ENCODE assay signal across 16 cellular contexts in genomic region chr2:24832991-24833671, GRCh38. TPM values are rescaled to one million over a fixed set of nuclear protein-coding genes. Genes with fewer than 3 reads are reported as not detected.
A peak's percentile ranks its signal among the peaks of the same experiment; 100 is the strongest.
DNase-seq lines count a peak whose midpoint lies in the region; ATAC-seq and TF ChIP-seq lines count a peak whose summit lies in the region.
"Had no signal": no experiment of that assay in that cellular context is flagged by ENCODE, and none has a peak within 500 bp of the region (broad histone marks: within the 10 kb centered on the region; RNA-seq: fewer than 3 reads in every experiment).

No MANE protein-coding gene starts in this region.

- H3K9me3 Mint-ChIP-seq in glutamatergic neuron (ENCODE audit: unreplicated experiment) = peaks cover 11% of the 10 kb centered on the region
- H3K9me3 Mint-ChIP-seq in CD8-positive, alpha-beta memory T cell = no peaks in the 10 kb centered on the region
- H3K9me3 Mint-ChIP-seq: activated naive CD4-positive, alpha-beta T cell treated with anti-CD3 and anti-CD28 coated beads for 36 hours; T-helper 2 cell treated with Interferon-gamma antibody and Interleukin-4, amounts not matched to agents 5 μg/mL and 100 μg/mL, for 36 hours had no signal

- H3K4me3 ChIP-seq in right atrium auricular region (no peak overlapping the region), RWPE2 (ENCODE audit: severe bottlenecking) (no peak overlapping the region), lower lobe of right lung (no peak overlapping the region), lower leg skin (ENCODE audit: low read depth, poor library complexity, severe bottlenecking) (no peak overlapping the region)
- H3K4me3 ChIP-seq in CD8-positive, alpha-beta memory T cell (ENCODE audit: low read length) = no peak overlapping the region
- H3K4me3 ChIP-seq: coronary artery had no signal

- H3K9me3 ChIP-seq in right atrium auricular region = no peaks in the 10 kb centered on the region
- no peaks in the 10 kb centered on the region for H3K9me3 ChIP-seq in RWPE2 (ENCODE audit: severe bottlenecking)
- H3K9me3 ChIP-seq in CD8-positive, alpha-beta memory T cell (ENCODE audit: low read length) = no peaks in the 10 kb centered on the region
- H3K9me3 ChIP-seq in lower lobe of right lung = no peaks in the 10 kb centered on the region

- 91 to 93% methylated on average over 20 of the region's 20 CpGs for WGBS in lower leg skin, 2 donors

- CTCF ChIA-PET in CD8-positive, alpha-beta memory T cell (lab: Charles Lee) = interaction anchor here (2.0 kb wide), 1 partner anchor 423 kb away, joined by 6 read pairs; no protein-coding TSS in a partner anchor

- no peak for TF ChIP-seq CTCF in right atrium auricular region (IDR thresholded peaks at IDR 0.05)
- TF ChIP-seq CTCF in RWPE2 (IDR thresholded peaks at IDR 0.05; ENCODE audit: poor library complexity, severe bottlenecking) = no peak
- no peak for TF ChIP-seq CTCF in glutamatergic neuron (IDR thresholded peaks at IDR 0.05; ENCODE audit: partially characterized antibody, unreplicated experiment)
- no peak for TF ChIP-seq CTCF in lower lobe of right lung (IDR thresholded peaks at IDR 0.05)
- no peak for TF ChIP-seq CTCF in lower leg skin (IDR thresholded peaks at IDR 0.05)

- intact Hi-C loops in cardiac septum (cut with DNase I) (no loop called here), lower lobe of right lung (cut with DNase I) (no loop called here), lower leg skin (cut with DNase I; ENCODE audit: low total_unique reads) (no loop called here)

- H3K4me1 ChIP-seq in right atrium auricular region = peaks cover 0 to under 1% of the 10 kb centered on the region in 2 donors
- H3K4me1 ChIP-seq in RWPE2 (ENCODE audit: insufficient read depth, poor library complexity, severe bottlenecking) = no peaks in the 10 kb centered on the region
- no peaks in the 10 kb centered on the region for H3K4me1 ChIP-seq in CD8-positive, alpha-beta memory T cell (ENCODE audit: insufficient read depth, low read length)
- H3K4me1 ChIP-seq in lower lobe of right lung = no peaks in the 10 kb centered on the region

- peak overlapping the region; percentile 21 for H3K4me3 Mint-ChIP-seq in glutamatergic neuron (ENCODE audit: unreplicated experiment)
- H3K4me3 Mint-ChIP-seq in CD8-positive, alpha-beta memory T cell = no peak overlapping the region
- H3K4me3 Mint-ChIP-seq: activated naive CD4-positive, alpha-beta T cell treated with anti-CD3 and anti-CD28 coated beads for 36 hours; T-helper 2 cell treated with Interferon-gamma antibody and Interleukin-4, amounts not matched to agents 5 μg/mL and 100 μg/mL, for 36 hours had no signal

- peaks cover 14% of the 10 kb centered on the region for H3K27me3 Mint-ChIP-seq in glutamatergic neuron (ENCODE audit: unreplicated experiment)
- H3K27me3 Mint-ChIP-seq in CD8-positive, alpha-beta memory T cell = no peaks in the 10 kb centered on the region

- H3K27me3 ChIP-seq in right atrium auricular region (no peaks in the 10 kb centered on the region), RWPE2 (ENCODE audit: insufficient read depth, poor library complexity, severe bottlenecking) (no peaks in the 10 kb centered on the region), lower lobe of right lung (ENCODE audit: low read depth) (no peaks in the 10 kb centered on the region)
- H3K27me3 ChIP-seq in CD8-positive, alpha-beta memory T cell (ENCODE audit: insufficient read depth, low read length, poor library complexity, severe bottlenecking) = no peaks in the 10 kb centered on the region

- H3K36me3 Mint-ChIP-seq in glutamatergic neuron (ENCODE audit: unreplicated experiment) = peaks cover 19% of the 10 kb centered on the region
- peaks cover 0 to 36% (median 0%) of the 10 kb centered on the region in 3 donors for H3K36me3 Mint-ChIP-seq in CD8-positive, alpha-beta memory T cell

- POLR2A ChIA-PET in CD8-positive, alpha-beta memory T cell (lab: Charles Lee) = no interaction called here

- H3K4me1 Mint-ChIP-seq in glutamatergic neuron (ENCODE audit: low read depth, unreplicated experiment) = peaks cover 22% of the 10 kb centered on the region
- H3K4me1 Mint-ChIP-seq in CD8-positive, alpha-beta memory T cell = no peaks in the 10 kb centered on the region

- no peak for ATAC-seq in RWPE2 (ENCODE audit: low read depth)
- ATAC-seq in lower lobe of right lung = no peak

- peaks cover 5% of the 10 kb centered on the region for H3K36me3 ChIP-seq in right atrium auricular region
- H3K36me3 ChIP-seq in RWPE2 (ENCODE audit: low read depth) = peaks cover 16% of the 10 kb centered on the region
- no peaks in the 10 kb centered on the region for H3K36me3 ChIP-seq in CD8-positive, alpha-beta memory T cell (ENCODE audit: insufficient read depth, low read length)
- peaks cover 9% of the 10 kb centered on the region for H3K36me3 ChIP-seq in lower lobe of right lung

- H3K27ac Mint-ChIP-seq in glutamatergic neuron (ENCODE audit: unreplicated experiment) = peak overlapping the region; percentile 71
- H3K27ac Mint-ChIP-seq in CD8-positive, alpha-beta memory T cell = peak overlapping the region in 2 of 8 donors; percentile 48 to 87
- H3K27ac Mint-ChIP-seq: activated naive CD4-positive, alpha-beta T cell treated with anti-CD3 and anti-CD28 coated beads for 36 hours had no signal

- no peak for TF ChIP-seq POLR2A in lower leg skin (IDR thresholded peaks at IDR 0.05)

- peak; percentile 57 for DNase-seq in cardiac septum (ENCODE audit: low spot score)
- DNase-seq in right atrium auricular region (ENCODE audit: low spot score) = no peak
- peak; percentile 31 for DNase-seq in RWPE2 (ENCODE audit: low spot score)
- DNase-seq in glutamatergic neuron = no peak
- no peak for DNase-seq in kidney tubule cell (ENCODE audit: low spot score)
- DNase-seq in CD8-positive, alpha-beta memory T cell = no peak
- no peak for DNase-seq in lower lobe of right lung
- no peak for DNase-seq in lower leg skin (ENCODE audit: low spot score in 2 of 2)
- DNase-seq: activated naive CD4-positive, alpha-beta T cell treated with anti-CD3 and anti-CD28 coated beads for 36 hours; DMS 273 treated with DMSO at 0.1 percent for 48 hours; mesenchymal stem cell; NCI-H446 treated with DMSO at 0.1 percent for 48 hours; trophoblast cell had no signal

- H3K27ac ChIP-seq in right atrium auricular region = no peak overlapping the region
- no peak overlapping the region for H3K27ac ChIP-seq in RWPE2 (ENCODE audit: poor library complexity, severe bottlenecking)
- H3K27ac ChIP-seq in CD8-positive, alpha-beta memory T cell (ENCODE audit: low read depth, low read length) = no peak overlapping the region
- no peak overlapping the region for H3K27ac ChIP-seq in lower lobe of right lung
- H3K27ac ChIP-seq: coronary artery, parathyroid adenoma had no signal

RNA-seq across cellular contexts. Expression of gene CENPO, which starts 39.9 kb away (rescaled TPM):
- total RNA-seq in cardiac septum (2.3 TPM), right atrium auricular region (1 to 10 TPM; 1.2 to 1.7 TPM), glutamatergic neuron (ENCODE audit: unreplicated experiment) (26.5 TPM), lower lobe of right lung (5.3 TPM), lower leg skin (1 to 10 TPM; 2.0 to 5.3 (median 2.4) TPM)
- 10 to 100 TPM; 43.0 to 51.7 TPM for total RNA-seq in CD8-positive, alpha-beta memory T cell
- polyA plus RNA-seq in CD8-positive, alpha-beta memory T cell = 4.2 TPM

RNA-seq across cellular contexts. Expression of gene PTRHD1, which starts 39.9 kb away (rescaled TPM):
- 23.2 TPM for total RNA-seq in cardiac septum
- total RNA-seq in right atrium auricular region = 10 to 100 TPM; 12.8 to 17.7 TPM
- total RNA-seq in glutamatergic neuron (ENCODE audit: unreplicated experiment) = 25.2 TPM
- 10 to 100 TPM; 24.7 to 29.2 TPM for total RNA-seq in CD8-positive, alpha-beta memory T cell
- 44.5 TPM for polyA plus RNA-seq in CD8-positive, alpha-beta memory T cell
- 24.6 TPM for total RNA-seq in lower lobe of right lung
- 10 to 100 TPM; 13.6 to 39.7 (median 30.2) TPM for total RNA-seq in lower leg skin

Comparison
In these comparisons a context has a peak if more than half of its experiments do, and no peak if none do; other contexts are left out.
1. DNase-seq: peak in cardiac septum (single experiment) and RWPE2 (single experiment); none in right atrium auricular region (single experiment), glutamatergic neuron (single experiment), kidney tubule cell (single experiment), CD8-positive, alpha-beta memory T cell (0 of 5), lower lobe of right lung (single experiment) and lower leg skin (0 of 2).